ENCODE assay signal across 1 cellular context in the genomic region with DNA sequence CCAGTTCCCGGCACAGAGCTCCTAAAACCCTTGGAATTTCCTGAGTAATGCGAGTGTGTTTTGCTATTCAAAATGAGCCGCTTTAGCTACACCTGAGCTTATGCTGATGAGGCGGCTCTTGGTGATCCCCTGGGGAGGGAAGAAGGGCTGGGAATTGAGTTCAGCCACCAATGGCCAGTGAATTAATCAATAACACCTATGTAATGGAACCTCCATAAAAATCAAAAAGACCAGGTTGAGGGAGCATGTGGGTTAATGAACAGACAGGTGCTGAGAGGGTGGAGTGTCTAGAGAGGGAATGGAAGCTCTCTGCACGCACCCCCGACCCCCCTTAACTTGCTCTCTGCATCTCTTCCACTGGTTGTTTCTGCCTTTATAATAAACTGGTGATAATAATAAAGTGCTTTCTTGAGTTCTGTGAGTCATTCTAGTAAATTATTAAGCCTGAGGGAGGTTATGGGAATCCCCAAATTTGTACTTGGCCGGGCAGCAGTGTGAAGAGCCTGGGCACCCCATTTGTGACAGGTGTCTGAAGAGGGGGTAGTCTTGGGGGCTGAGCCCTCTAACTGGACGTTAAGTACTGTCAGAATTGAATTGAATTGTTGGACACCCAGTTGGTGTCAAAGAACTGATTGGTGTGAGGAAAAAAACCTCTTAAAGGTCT.
TF ChIP-seq lines count a peak whose summit lies in the region.

No MANE protein-coding gene starts in this region.

TF ChIP-seq in GM12878, 131 proteins besides CTCF, POLR2A, EP300 and RAD21 (continues in another document):
- TF ChIP-seq JUNB (IDR thresholded peaks at IDR 0.05) (peak; percentile 75), EGR1 (IDR thresholded peaks at IDR 0.05; ENCODE audit: borderline replicate concordance in 1 of 2, low read depth in 2 of 2, low read length in 2 of 2) (no peak), RFX5 (IDR thresholded peaks at IDR 0.05; ENCODE audit: low read depth, low read length) (no peak), CREM (IDR thresholded peaks at IDR 0.05; ENCODE audit: low read depth) (peak; percentile 24; the same call in 1 of the 2 replicates), SMARCA5 (IDR thresholded peaks at IDR 0.05) (peak; percentile 75; the same call in 1 of the 2 replicates), DPF2 (IDR thresholded peaks at IDR 0.05) (peak; percentile 89; the same call in 1 of the 2 replicates), MTA3 (IDR thresholded peaks at IDR 0.05; ENCODE audit: borderline replicate concordance, low read length) (no peak), ASH2L (IDR thresholded peaks at IDR 0.05; ENCODE audit: borderline replicate concordance, low read depth) (no peak), EED (IDR thresholded peaks at IDR 0.05; ENCODE audit: low read depth) (no peak), SMC3 (IDR thresholded peaks at IDR 0.05; ENCODE audit: borderline replicate concordance, low read length) (peak; percentile 17; the same call in 1 of the 2 replicates), BMI1 (IDR thresholded peaks at IDR 0.05; ENCODE audit: borderline replicate concordance) (0 out of 2 replicates have a peak, but pooled peaks have one; percentile 17), RELA (IDR thresholded peaks at IDR 0.05; ENCODE audit: borderline replicate concordance, partially characterized antibody) (peak; percentile 29), GABPA (IDR thresholded peaks at IDR 0.05; ENCODE audit: low read depth) (peak; percentile 24; the same call in 1 of the 2 replicates), TCF12 (IDR thresholded peaks at IDR 0.05; ENCODE audit: low read depth, low read length) (peak; percentile 35; the same call in 1 of the 2 replicates), TBL1XR1 (IDR thresholded peaks at IDR 0.05; ENCODE audit: low read depth, low read length) (no peak), MTA2 (IDR thresholded peaks at IDR 0.05; ENCODE audit: low read depth) (peak; percentile 87), IKZF2 (IDR thresholded peaks at IDR 0.05) (peak; percentile 72 to 74), IKZF1 (conservative IDR thresholded peaks at IDR 0.05) (peak; percentile 83; the same call in 1 of the 2 replicates), SIN3A (IDR thresholded peaks at IDR 0.05; ENCODE audit: low read depth, low read length) (no peak), SUZ12 (IDR thresholded peaks at IDR 0.05; ENCODE audit: unreplicated experiment) (no peak), MYB (IDR thresholded peaks at IDR 0.05; ENCODE audit: borderline replicate concordance, low read depth, low read length) (no peak), MEF2A (IDR thresholded peaks at IDR 0.05; ENCODE audit: insufficient read depth, low read depth, low read length) (peak; percentile 69; the same call in 1 of the 2 replicates), SPI1 (IDR thresholded peaks at IDR 0.05; ENCODE audit: borderline replicate concordance, insufficient read depth, low read depth, low read length) (no peak), ZNF24 (IDR thresholded peaks at IDR 0.05) (no peak), ZSCAN29 (IDR thresholded peaks at IDR 0.05) (0 out of 2 replicates have a peak, but pooled peaks have one; percentile 34), POLR2AphosphoS2 (IDR thresholded peaks at IDR 0.05; ENCODE audit: low read depth, low read length) (no peak), SP1 (IDR thresholded peaks at IDR 0.05; ENCODE audit: low read depth, low read length) (peak; percentile 33), GATAD2B (conservative IDR thresholded peaks at IDR 0.05; ENCODE audit: low read depth) (peak; percentile 76; the same call in 1 of the 2 replicates)
- TF ChIP-seq, protein P1, sequence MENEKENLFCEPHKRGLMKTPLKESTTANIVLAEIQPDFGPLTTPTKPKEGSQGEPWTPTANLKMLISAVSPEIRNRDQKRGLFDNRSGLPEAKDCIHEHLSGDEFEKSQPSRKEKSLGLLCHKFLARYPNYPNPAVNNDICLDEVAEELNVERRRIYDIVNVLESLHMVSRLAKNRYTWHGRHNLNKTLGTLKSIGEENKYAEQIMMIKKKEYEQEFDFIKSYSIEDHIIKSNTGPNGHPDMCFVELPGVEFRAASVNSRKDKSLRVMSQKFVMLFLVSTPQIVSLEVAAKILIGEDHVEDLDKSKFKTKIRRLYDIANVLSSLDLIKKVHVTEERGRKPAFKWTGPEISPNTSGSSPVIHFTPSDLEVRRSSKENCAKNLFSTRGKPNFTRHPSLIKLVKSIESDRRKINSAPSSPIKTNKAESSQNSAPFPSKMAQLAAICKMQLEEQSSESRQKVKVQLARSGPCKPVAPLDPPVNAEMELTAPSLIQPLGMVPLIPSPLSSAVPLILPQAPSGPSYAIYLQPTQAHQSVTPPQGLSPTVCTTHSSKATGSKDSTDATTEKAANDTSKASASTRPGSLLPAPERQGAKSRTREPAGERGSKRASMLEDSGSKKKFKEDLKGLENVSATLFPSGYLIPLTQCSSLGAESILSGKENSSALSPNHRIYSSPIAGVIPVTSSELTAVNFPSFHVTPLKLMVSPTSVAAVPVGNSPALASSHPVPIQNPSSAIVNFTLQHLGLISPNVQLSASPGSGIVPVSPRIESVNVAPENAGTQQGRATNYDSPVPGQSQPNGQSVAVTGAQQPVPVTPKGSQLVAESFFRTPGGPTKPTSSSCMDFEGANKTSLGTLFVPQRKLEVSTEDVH (IDR thresholded peaks at IDR 0.05; ENCODE audit: low read depth, partially characterized antibody) = no peak
- TF ChIP-seq, protein P2, sequence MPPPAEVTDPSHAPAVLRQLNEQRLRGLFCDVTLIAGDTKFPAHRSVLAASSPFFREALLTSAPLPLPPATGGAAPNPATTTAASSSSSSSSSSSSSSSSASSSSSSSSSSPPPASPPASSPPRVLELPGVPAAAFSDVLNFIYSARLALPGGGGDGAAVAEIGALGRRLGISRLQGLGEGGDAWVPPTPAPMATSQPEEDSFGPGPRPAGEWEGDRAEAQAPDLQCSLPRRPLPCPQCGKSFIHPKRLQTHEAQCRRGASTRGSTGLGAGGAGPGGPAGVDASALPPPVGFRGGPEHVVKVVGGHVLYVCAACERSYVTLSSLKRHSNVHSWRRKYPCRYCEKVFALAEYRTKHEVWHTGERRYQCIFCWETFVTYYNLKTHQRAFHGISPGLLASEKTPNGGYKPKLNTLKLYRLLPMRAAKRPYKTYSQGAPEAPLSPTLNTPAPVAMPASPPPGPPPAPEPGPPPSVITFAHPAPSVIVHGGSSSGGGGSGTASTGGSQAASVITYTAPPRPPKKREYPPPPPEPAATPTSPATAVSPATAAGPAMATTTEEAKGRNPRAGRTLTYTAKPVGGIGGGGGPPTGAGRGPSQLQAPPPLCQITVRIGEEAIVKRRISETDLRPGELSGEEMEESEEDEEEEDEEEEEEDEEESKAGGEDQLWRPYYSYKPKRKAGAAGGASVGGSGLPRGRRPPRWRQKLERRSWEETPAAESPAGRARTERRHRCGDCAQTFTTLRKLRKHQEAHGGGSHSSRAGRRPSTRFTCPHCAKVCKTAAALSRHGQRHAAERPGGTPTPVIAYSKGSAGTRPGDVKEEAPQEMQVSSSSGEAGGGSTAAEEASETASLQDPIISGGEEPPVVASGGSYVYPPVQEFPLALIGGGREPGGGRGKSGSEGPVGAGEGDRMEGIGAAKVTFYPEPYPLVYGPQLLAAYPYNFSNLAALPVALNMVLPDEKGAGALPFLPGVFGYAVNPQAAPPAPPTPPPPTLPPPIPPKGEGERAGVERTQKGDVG (CRISPR knock-in tag; IDR thresholded peaks at IDR 0.05) = no peak
- TF ChIP-seq, protein P3, sequence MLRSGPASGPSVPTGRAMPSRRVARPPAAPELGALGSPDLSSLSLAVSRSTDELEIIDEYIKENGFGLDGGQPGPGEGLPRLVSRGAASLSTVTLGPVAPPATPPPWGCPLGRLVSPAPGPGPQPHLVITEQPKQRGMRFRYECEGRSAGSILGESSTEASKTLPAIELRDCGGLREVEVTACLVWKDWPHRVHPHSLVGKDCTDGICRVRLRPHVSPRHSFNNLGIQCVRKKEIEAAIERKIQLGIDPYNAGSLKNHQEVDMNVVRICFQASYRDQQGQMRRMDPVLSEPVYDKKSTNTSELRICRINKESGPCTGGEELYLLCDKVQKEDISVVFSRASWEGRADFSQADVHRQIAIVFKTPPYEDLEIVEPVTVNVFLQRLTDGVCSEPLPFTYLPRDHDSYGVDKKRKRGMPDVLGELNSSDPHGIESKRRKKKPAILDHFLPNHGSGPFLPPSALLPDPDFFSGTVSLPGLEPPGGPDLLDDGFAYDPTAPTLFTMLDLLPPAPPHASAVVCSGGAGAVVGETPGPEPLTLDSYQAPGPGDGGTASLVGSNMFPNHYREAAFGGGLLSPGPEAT (IDR thresholded peaks at IDR 0.05; ENCODE audit: low read depth) = peak; percentile 88
- TF ChIP-seq, protein P4, sequence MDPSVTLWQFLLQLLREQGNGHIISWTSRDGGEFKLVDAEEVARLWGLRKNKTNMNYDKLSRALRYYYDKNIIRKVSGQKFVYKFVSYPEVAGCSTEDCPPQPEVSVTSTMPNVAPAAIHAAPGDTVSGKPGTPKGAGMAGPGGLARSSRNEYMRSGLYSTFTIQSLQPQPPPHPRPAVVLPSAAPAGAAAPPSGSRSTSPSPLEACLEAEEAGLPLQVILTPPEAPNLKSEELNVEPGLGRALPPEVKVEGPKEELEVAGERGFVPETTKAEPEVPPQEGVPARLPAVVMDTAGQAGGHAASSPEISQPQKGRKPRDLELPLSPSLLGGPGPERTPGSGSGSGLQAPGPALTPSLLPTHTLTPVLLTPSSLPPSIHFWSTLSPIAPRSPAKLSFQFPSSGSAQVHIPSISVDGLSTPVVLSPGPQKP (IDR thresholded peaks at IDR 0.05; ENCODE audit: low read depth, low read length) = no peak
- TF ChIP-seq, protein P5, sequence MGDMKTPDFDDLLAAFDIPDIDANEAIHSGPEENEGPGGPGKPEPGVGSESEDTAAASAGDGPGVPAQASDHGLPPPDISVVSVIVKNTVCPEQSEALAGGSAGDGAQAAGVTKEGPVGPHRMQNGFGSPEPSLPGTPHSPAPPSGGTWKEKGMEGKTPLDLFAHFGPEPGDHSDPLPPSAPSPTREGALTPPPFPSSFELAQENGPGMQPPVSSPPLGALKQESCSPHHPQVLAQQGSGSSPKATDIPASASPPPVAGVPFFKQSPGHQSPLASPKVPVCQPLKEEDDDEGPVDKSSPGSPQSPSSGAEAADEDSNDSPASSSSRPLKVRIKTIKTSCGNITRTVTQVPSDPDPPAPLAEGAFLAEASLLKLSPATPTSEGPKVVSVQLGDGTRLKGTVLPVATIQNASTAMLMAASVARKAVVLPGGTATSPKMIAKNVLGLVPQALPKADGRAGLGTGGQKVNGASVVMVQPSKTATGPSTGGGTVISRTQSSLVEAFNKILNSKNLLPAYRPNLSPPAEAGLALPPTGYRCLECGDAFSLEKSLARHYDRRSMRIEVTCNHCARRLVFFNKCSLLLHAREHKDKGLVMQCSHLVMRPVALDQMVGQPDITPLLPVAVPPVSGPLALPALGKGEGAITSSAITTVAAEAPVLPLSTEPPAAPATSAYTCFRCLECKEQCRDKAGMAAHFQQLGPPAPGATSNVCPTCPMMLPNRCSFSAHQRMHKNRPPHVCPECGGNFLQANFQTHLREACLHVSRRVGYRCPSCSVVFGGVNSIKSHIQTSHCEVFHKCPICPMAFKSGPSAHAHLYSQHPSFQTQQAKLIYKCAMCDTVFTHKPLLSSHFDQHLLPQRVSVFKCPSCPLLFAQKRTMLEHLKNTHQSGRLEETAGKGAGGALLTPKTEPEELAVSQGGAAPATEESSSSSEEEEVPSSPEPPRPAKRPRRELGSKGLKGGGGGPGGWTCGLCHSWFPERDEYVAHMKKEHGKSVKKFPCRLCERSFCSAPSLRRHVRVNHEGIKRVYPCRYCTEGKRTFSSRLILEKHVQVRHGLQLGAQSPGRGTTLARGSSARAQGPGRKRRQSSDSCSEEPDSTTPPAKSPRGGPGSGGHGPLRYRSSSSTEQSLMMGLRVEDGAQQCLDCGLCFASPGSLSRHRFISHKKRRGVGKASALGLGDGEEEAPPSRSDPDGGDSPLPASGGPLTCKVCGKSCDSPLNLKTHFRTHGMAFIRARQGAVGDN (IDR thresholded peaks at IDR 0.05) = peak; percentile 66
- TF ChIP-seq, protein P6, sequence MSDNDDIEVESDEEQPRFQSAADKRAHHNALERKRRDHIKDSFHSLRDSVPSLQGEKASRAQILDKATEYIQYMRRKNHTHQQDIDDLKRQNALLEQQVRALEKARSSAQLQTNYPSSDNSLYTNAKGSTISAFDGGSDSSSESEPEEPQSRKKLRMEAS (IDR thresholded peaks at IDR 0.05; ENCODE audit: low read depth, low read length) = no peak
- TF ChIP-seq, protein P7, sequence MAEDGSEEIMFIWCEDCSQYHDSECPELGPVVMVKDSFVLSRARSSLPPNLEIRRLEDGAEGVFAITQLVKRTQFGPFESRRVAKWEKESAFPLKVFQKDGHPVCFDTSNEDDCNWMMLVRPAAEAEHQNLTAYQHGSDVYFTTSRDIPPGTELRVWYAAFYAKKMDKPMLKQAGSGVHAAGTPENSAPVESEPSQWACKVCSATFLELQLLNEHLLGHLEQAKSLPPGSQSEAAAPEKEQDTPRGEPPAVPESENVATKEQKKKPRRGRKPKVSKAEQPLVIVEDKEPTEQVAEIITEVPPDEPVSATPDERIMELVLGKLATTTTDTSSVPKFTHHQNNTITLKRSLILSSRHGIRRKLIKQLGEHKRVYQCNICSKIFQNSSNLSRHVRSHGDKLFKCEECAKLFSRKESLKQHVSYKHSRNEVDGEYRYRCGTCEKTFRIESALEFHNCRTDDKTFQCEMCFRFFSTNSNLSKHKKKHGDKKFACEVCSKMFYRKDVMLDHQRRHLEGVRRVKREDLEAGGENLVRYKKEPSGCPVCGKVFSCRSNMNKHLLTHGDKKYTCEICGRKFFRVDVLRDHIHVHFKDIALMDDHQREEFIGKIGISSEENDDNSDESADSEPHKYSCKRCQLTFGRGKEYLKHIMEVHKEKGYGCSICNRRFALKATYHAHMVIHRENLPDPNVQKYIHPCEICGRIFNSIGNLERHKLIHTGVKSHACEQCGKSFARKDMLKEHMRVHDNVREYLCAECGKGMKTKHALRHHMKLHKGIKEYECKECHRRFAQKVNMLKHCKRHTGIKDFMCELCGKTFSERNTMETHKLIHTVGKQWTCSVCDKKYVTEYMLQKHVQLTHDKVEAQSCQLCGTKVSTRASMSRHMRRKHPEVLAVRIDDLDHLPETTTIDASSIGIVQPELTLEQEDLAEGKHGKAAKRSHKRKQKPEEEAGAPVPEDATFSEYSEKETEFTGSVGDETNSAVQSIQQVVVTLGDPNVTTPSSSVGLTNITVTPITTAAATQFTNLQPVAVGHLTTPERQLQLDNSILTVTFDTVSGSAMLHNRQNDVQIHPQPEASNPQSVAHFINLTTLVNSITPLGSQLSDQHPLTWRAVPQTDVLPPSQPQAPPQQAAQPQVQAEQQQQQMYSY (CRISPR knock-in tag; IDR thresholded peaks at IDR 0.05) = no peak
- TF ChIP-seq, protein P8, sequence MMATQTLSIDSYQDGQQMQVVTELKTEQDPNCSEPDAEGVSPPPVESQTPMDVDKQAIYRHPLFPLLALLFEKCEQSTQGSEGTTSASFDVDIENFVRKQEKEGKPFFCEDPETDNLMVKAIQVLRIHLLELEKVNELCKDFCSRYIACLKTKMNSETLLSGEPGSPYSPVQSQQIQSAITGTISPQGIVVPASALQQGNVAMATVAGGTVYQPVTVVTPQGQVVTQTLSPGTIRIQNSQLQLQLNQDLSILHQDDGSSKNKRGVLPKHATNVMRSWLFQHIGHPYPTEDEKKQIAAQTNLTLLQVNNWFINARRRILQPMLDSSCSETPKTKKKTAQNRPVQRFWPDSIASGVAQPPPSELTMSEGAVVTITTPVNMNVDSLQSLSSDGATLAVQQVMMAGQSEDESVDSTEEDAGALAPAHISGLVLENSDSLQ (IDR thresholded peaks at IDR 0.05) = peak; percentile 58; the same call in 1 of the 2 replicates
- TF ChIP-seq, protein P9, sequence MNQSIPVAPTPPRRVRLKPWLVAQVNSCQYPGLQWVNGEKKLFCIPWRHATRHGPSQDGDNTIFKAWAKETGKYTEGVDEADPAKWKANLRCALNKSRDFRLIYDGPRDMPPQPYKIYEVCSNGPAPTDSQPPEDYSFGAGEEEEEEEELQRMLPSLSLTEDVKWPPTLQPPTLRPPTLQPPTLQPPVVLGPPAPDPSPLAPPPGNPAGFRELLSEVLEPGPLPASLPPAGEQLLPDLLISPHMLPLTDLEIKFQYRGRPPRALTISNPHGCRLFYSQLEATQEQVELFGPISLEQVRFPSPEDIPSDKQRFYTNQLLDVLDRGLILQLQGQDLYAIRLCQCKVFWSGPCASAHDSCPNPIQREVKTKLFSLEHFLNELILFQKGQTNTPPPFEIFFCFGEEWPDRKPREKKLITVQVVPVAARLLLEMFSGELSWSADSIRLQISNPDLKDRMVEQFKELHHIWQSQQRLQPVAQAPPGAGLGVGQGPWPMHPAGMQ (IDR thresholded peaks at IDR 0.05; ENCODE audit: borderline replicate concordance) = no peak
